26 cellular contexts compared by ENCODE assay signal in genomic region chr2:99689135-99689742, GRCh38.
DNase-seq lines count a peak whose midpoint lies in the region; ATAC-seq and TF ChIP-seq lines count a peak whose summit lies in the region.
"Had no signal": no experiment of that assay in that cellular context is flagged by ENCODE, and none has a peak within 500 bp of the region (broad histone marks: within the 10 kb centered on the region; RNA-seq: fewer than 3 reads in every experiment).

No MANE protein-coding gene starts in this region.

- no peak overlapping the region for H3K4me2 ChIP-seq in parathyroid adenoma (ENCODE audit: low read length)

- no peaks in the 10 kb centered on the region for H3K79me2 ChIP-seq in parathyroid adenoma

- H3K9me3 ChIP-seq in parathyroid adenoma (ENCODE audit: control insufficient read depth, low read length): no peaks in the 10 kb centered on the region
- H3K9me3 ChIP-seq: breast epithelium, colonic mucosa, thyroid gland had no signal

- H3K4me3 Mint-ChIP-seq in glutamatergic neuron (ENCODE audit: unreplicated experiment): no peak overlapping the region
- H3K4me3 Mint-ChIP-seq: activated T-cell treated with anti-CD3 and anti-CD28 coated beads, Interleukin-2, amount 50 U/mL, for 4 hours; stimulated activated naive CD8-positive, alpha-beta T cell treated with anti-CD3 and anti-CD28 coated beads, Interleukin-15, amount 100 ng/mL, for 72 hours had no signal

- no peaks in the 10 kb centered on the region for H3K36me3 ChIP-seq in parathyroid adenoma (ENCODE audit: control insufficient read depth, insufficient read depth, low read length)
- H3K36me3 ChIP-seq: breast epithelium, colonic mucosa, thyroid gland had no signal

- H3K4me1 ChIP-seq in parathyroid adenoma: peaks cover 2% of the 10 kb centered on the region
- H3K4me1 ChIP-seq: breast epithelium, colonic mucosa, thyroid gland had no signal

- DNase-seq in DMS79 treated with DMSO at 0.1 percent for 48 hours (lab: John Stamatoyannopoulos, UW) (peak; percentile 7), NCI-H526 (lab: John Stamatoyannopoulos, UW) (peak; percentile 71 to 75), glutamatergic neuron (no peak), KG1 (lab: John Stamatoyannopoulos, UW) (no peak), AML-193 (lab: John Stamatoyannopoulos, UW) (no peak)
- no peak for DNase-seq in activated effector memory CD4-positive, alpha-beta T cell treated with Interleukin-2 at 50 U/mL for 16 hours
- DNase-seq: activated CD4-positive, alpha-beta T cell treated with anti-CD3 and anti-CD28 coated beads for 4 hours; activated naive CD4-positive, alpha-beta T cell treated with Interleukin-2 at 50 U/mL for 16 hours; activated T-cell treated with anti-CD3 and anti-CD28 coated beads, Interleukin-2, amount 50 U/mL, for 4 hours; amniotic stem cell; Calu3; colonic mucosa; EL; HCEC 1CT; NCI-H1105 treated with DMSO at 0.1 percent for 48 hours; NCI-H2081; NCI-H524 treated with DMSO at 0.1 percent for 48 hours; right cardiac atrium; stimulated activated CD4-positive, alpha-beta T cell treated with anti-CD3 and anti-CD28 coated beads, Interleukin-12 subunit alpha, Interleukin-12 subunit beta, amount 100 ng/mL, for 4 hours; stimulated activated naive CD8-positive, alpha-beta T cell treated with anti-CD3 and anti-CD28 coated beads, Interleukin-15, amount 100 ng/mL, for 72 hours; thyroid gland had no signal

- TF ChIP-seq CTCF in glutamatergic neuron (IDR thresholded peaks at IDR 0.05; ENCODE audit: partially characterized antibody, unreplicated experiment) (no peak), parathyroid adenoma (IDR thresholded peaks at IDR 0.05) (no peak)

- no peaks in the 10 kb centered on the region for H3K27me3 ChIP-seq in parathyroid adenoma (ENCODE audit: control insufficient read depth, insufficient read depth, low read length)
- H3K27me3 ChIP-seq: breast epithelium, colonic mucosa, thyroid gland had no signal

- no peak for ATAC-seq in HG02970 (IDR thresholded peaks at IDR 0.05; ENCODE audit: low FRiP score, unreplicated experiment)
- ATAC-seq: activated T-cell treated with anti-CD3 and anti-CD28 coated beads, Interleukin-2, amount 50 U/mL, for 4 hours; right cardiac atrium; stimulated activated naive CD8-positive, alpha-beta T cell treated with anti-CD3 and anti-CD28 coated beads, Interleukin-15, amount 100 ng/mL, for 72 hours had no signal

- H3K4me3 ChIP-seq in parathyroid adenoma (ENCODE audit: low read depth, low read length): no peak overlapping the region
- H3K4me3 ChIP-seq: breast epithelium, colonic mucosa, lung, thyroid gland had no signal

- H3K27ac Mint-ChIP-seq in glutamatergic neuron (ENCODE audit: unreplicated experiment): peak overlapping the region; percentile 7

- peak overlapping the region; percentile 56 for H2AFZ ChIP-seq in parathyroid adenoma

- H3K27me3 Mint-ChIP-seq in glutamatergic neuron (ENCODE audit: unreplicated experiment): peaks cover 9% of the 10 kb centered on the region
- H3K27me3 Mint-ChIP-seq: stimulated activated naive CD8-positive, alpha-beta T cell treated with anti-CD3 and anti-CD28 coated beads, Interleukin-15, amount 100 ng/mL, for 72 hours had no signal

- H3K27ac ChIP-seq in parathyroid adenoma: peak overlapping the region; percentile 47
- H3K27ac ChIP-seq: breast epithelium, C4-2B, colonic mucosa, thyroid gland had no signal

- H3K4me1 Mint-ChIP-seq in glutamatergic neuron (ENCODE audit: low read depth, unreplicated experiment): peaks cover 17% of the 10 kb centered on the region
- H3K4me1 Mint-ChIP-seq: stimulated activated naive CD8-positive, alpha-beta T cell treated with anti-CD3 and anti-CD28 coated beads, Interleukin-15, amount 100 ng/mL, for 72 hours had no signal

- peaks cover 8% of the 10 kb centered on the region for H3K9me3 Mint-ChIP-seq in glutamatergic neuron (ENCODE audit: unreplicated experiment)
- H3K9me3 Mint-ChIP-seq: activated T-cell treated with anti-CD3 and anti-CD28 coated beads, Interleukin-2, amount 50 U/mL, for 4 hours; stimulated activated naive CD8-positive, alpha-beta T cell treated with anti-CD3 and anti-CD28 coated beads, Interleukin-15, amount 100 ng/mL, for 72 hours had no signal

- no peaks in the 10 kb centered on the region for H3K36me3 Mint-ChIP-seq in glutamatergic neuron (ENCODE audit: unreplicated experiment)

- H3K9ac ChIP-seq in parathyroid adenoma: no peak overlapping the region

Comparison
In these comparisons a context has a peak if more than half of its experiments do, and no peak if none do; other contexts are left out.
1. DNase-seq: peak in DMS79 treated with DMSO at 0.1 percent for 48 hours (single experiment) and NCI-H526 (2 of 2); none in glutamatergic neuron (single experiment), KG1 (single experiment), AML-193 (0 of 2) and activated effector memory CD4-positive, alpha-beta T cell treated with Interleukin-2 at 50 U/mL for 16 hours (single experiment).